In genomic region chr15:31162721-31163510, GRCh38 we compare ENCODE assay signal across 20 cellular contexts.
"Had no signal": no experiment of that assay in that cellular context is flagged by ENCODE, and none has a peak within 500 bp of the region (broad histone marks: within the 10 kb centered on the region; RNA-seq: fewer than 3 reads in every experiment).

No MANE protein-coding gene starts in this region.

- H3K4me1 ChIP-seq: upper lobe of left lung had no signal

- H3K27ac ChIP-seq: hepatocyte, left ventricle myocardium inferior, neutrophil, upper lobe of left lung had no signal

- H3K27me3 ChIP-seq: hepatocyte, neutrophil, upper lobe of left lung had no signal

- H3K9me3 ChIP-seq: left ventricle myocardium inferior, mucosa of descending colon, neutrophil, SK-N-SH, upper lobe of left lung had no signal

- H3K36me3 ChIP-seq: left ventricle myocardium inferior, neutrophil, upper lobe of left lung had no signal

- H3K4me3 Mint-ChIP-seq: dendritic cell treated with granulocyte-macrophage colony-stimulating factor and Interleukin-4, amounts not matched to agents 40 ng/mL and 50 ng/mL, for 4 days; memory B cell; naive thymus-derived CD4-positive, alpha-beta T cell had no signal

- H3K4me3 ChIP-seq: hepatocyte, left ventricle myocardium inferior, mucosa of descending colon, upper lobe of left lung had no signal

- H3K27ac Mint-ChIP-seq: dendritic cell treated with granulocyte-macrophage colony-stimulating factor and Interleukin-4, amounts not matched to agents 40 ng/mL and 50 ng/mL, for 4 days; memory B cell had no signal

- DNase-seq: activated CD4-positive, alpha-beta T cell treated with anti-CD3 and anti-CD28 coated beads, Interleukin-2, amount 50 U/mL, for 4 hours; activated CD4-positive, CD25-positive, alpha-beta regulatory T cell treated with anti-CD3 and anti-CD28 coated beads, Interleukin-2, amount 50 U/mL, for 72 hours; amniotic stem cell; central memory CD4-positive, alpha-beta T cell; kidney; left ventricle myocardium inferior; mucosa of descending colon; naive thymus-derived CD4-positive, alpha-beta T cell; retina; SK-N-SH; stimulated activated CD4-positive, alpha-beta T cell treated with anti-CD3 and anti-CD28 coated beads, Interleukin-4, amount 100 ng/mL, for 1 hour; stimulated activated naive CD4-positive, alpha-beta T cell; T-helper 1 cell; T1000; upper lobe of left lung had no signal

- H3K36me3 Mint-ChIP-seq: activated naive CD4-positive, alpha-beta T cell treated with anti-CD3 and anti-CD28 coated beads, Interleukin-2, amount 50 U/mL, for 72 hours; memory B cell; naive thymus-derived CD4-positive, alpha-beta T cell had no signal

- H3K9me3 Mint-ChIP-seq: activated naive CD4-positive, alpha-beta T cell treated with anti-CD3 and anti-CD28 coated beads, Interleukin-2, amount 50 U/mL, for 72 hours; dendritic cell treated with granulocyte-macrophage colony-stimulating factor and Interleukin-4, amounts not matched to agents 40 ng/mL and 50 ng/mL, for 4 days; memory B cell had no signal

- ATAC-seq: activated naive CD4-positive, alpha-beta T cell treated with anti-CD3 and anti-CD28 coated beads, Interleukin-2, amount 50 U/mL, for 72 hours; mucosa of descending colon; naive thymus-derived CD4-positive, alpha-beta T cell had no signal
